1 cellular context compared by ENCODE assay signal in the genomic region with DNA sequence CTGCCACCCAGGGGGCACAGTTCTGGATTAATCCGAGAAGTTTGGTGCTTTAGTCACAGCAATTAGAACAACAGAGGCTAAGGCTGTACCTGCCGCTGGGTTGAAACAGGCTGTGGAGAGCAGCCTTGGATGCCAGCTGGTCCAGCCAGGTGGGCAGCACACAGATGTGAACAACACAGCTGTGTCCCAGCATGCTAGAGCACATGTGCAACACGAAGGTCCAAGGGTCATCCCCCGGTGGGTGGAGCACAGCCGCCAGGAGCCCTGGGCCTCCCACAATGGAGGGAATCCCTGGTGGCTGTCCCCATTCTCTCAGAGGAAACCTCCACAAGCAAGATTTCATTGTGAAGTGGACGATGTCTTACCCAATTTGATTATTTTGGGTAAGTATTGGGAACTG.
TF ChIP-seq lines count a peak whose summit lies in the region.

No MANE protein-coding gene starts in this region.

TF ChIP-seq in HepG2, 621 proteins besides CTCF, POLR2A, EP300 and RAD21 (continued from another document and continues in another):
- TF ChIP-seq ZNF136 (CRISPR knock-in tag; IDR thresholded peaks at IDR 0.05; ENCODE audit: low read depth) (no peak), ZNF674 (CRISPR knock-in tag; IDR thresholded peaks at IDR 0.05; ENCODE audit: low read depth) (no peak), MEIS1 (CRISPR knock-in tag; IDR thresholded peaks at IDR 0.05; ENCODE audit: borderline replicate concordance) (no peak), TFAP4 (IDR thresholded peaks at IDR 0.05; ENCODE audit: borderline replicate concordance, low read depth) (peak; percentile 56; the same call in 1 of the 2 replicates), ZNF768 (CRISPR knock-in tag; IDR thresholded peaks at IDR 0.05) (peak; percentile 37; the same call in 1 of the 2 replicates), IRX3 (CRISPR knock-in tag; IDR thresholded peaks at IDR 0.05; ENCODE audit: borderline replicate concordance, low read depth) (no peak), NKX3-1 (CRISPR knock-in tag; IDR thresholded peaks at IDR 0.05) (no peak), ZBTB42 (CRISPR knock-in tag; IDR thresholded peaks at IDR 0.05) (no peak), ATAD3A (CRISPR knock-in tag; IDR thresholded peaks at IDR 0.05) (no peak), XBP1 (CRISPR knock-in tag; IDR thresholded peaks at IDR 0.05) (no peak), GTF3A (CRISPR knock-in tag; conservative IDR thresholded peaks at IDR 0.05) (no peak), GATA4 (IDR thresholded peaks at IDR 0.05; ENCODE audit: borderline replicate concordance, low read depth) (no peak), NR1H2 (CRISPR knock-in tag; IDR thresholded peaks at IDR 0.05; ENCODE audit: borderline replicate concordance, low read depth) (no peak), NPAS2 (CRISPR knock-in tag; IDR thresholded peaks at IDR 0.05; ENCODE audit: borderline replicate concordance) (no peak), ZNF841 (CRISPR knock-in tag; IDR thresholded peaks at IDR 0.05; ENCODE audit: borderline replicate concordance) (no peak), ZFX (CRISPR knock-in tag; IDR thresholded peaks at IDR 0.05; ENCODE audit: low read depth) (no peak), ZNF430 (CRISPR knock-in tag; IDR thresholded peaks at IDR 0.05) (no peak), HNF4A (CRISPR knock-in tag; IDR thresholded peaks at IDR 0.05) (peak; percentile 81), ZNF18 (CRISPR knock-in tag; IDR thresholded peaks at IDR 0.05; ENCODE audit: insufficient replicate concordance) (no peak), POLR2AphosphoS2 (IDR thresholded peaks at IDR 0.05; ENCODE audit: low read depth, low read length) (no peak), ZNF337 (CRISPR knock-in tag; IDR thresholded peaks at IDR 0.05; ENCODE audit: borderline replicate concordance, low read depth) (no peak), ONECUT2 (CRISPR knock-in tag; IDR thresholded peaks at IDR 0.05) (no peak), ZNF274 (CRISPR knock-in tag; IDR thresholded peaks at IDR 0.05) (no peak), ZNF280B (CRISPR knock-in tag; IDR thresholded peaks at IDR 0.05; ENCODE audit: borderline replicate concordance) (0 out of 2 replicates have a peak, but pooled peaks have one; percentile 25), ZNF3 (CRISPR knock-in tag; IDR thresholded peaks at IDR 0.05) (no peak), DMAP1 (CRISPR knock-in tag; IDR thresholded peaks at IDR 0.05) (no peak), ZKSCAN1 (IDR thresholded peaks at IDR 0.05; ENCODE audit: low read length) (no peak), ZNF121 (CRISPR knock-in tag; IDR thresholded peaks at IDR 0.05) (no peak), MNT (IDR thresholded peaks at IDR 0.05) (no peak), SNAPC2 (CRISPR knock-in tag; IDR thresholded peaks at IDR 0.05) (no peak), FOXO1 (CRISPR knock-in tag; IDR thresholded peaks at IDR 0.05) (no peak), FOXK2 (IDR thresholded peaks at IDR 0.05) (no peak), HNF4G (IDR thresholded peaks at IDR 0.05; ENCODE audit: borderline replicate concordance, low read depth, low read length) (peak; percentile 44; the same call in 1 of the 2 replicates), HNF4G (CRISPR knock-in tag; IDR thresholded peaks at IDR 0.05; ENCODE audit: borderline replicate concordance, low read depth) (no peak), ZNF75D (CRISPR knock-in tag; IDR thresholded peaks at IDR 0.05; ENCODE audit: borderline replicate concordance) (no peak), ZNF704 (CRISPR knock-in tag; IDR thresholded peaks at IDR 0.05; ENCODE audit: borderline replicate concordance) (no peak), NR2F2 (IDR thresholded peaks at IDR 0.05; ENCODE audit: borderline replicate concordance, low read depth) (no peak), NFRKB (IDR thresholded peaks at IDR 0.05) (no peak), ZNF383 (CRISPR knock-in tag; IDR thresholded peaks at IDR 0.05; ENCODE audit: borderline replicate concordance) (no peak), PBX3 (CRISPR knock-in tag; IDR thresholded peaks at IDR 0.05; ENCODE audit: borderline replicate concordance) (no peak), ZNF720 (CRISPR knock-in tag; IDR thresholded peaks at IDR 0.05) (no peak), ZNF253 (CRISPR knock-in tag; IDR thresholded peaks at IDR 0.05; ENCODE audit: borderline replicate concordance) (no peak), IKZF5 (CRISPR knock-in tag; IDR thresholded peaks at IDR 0.05) (no peak), RARA (CRISPR knock-in tag; IDR thresholded peaks at IDR 0.05) (no peak), CBX1 (IDR thresholded peaks at IDR 0.05; ENCODE audit: low read depth) (no peak), NFKBIZ (CRISPR knock-in tag; IDR thresholded peaks at IDR 0.05) (no peak), PAWR (CRISPR knock-in tag; IDR thresholded peaks at IDR 0.05; ENCODE audit: borderline replicate concordance) (no peak), ARNTL (CRISPR knock-in tag; IDR thresholded peaks at IDR 0.05) (no peak), ZNF672 (CRISPR knock-in tag; IDR thresholded peaks at IDR 0.05) (no peak), ISL2 (CRISPR knock-in tag; IDR thresholded peaks at IDR 0.05) (no peak), ZNF652 (CRISPR knock-in tag; IDR thresholded peaks at IDR 0.05; ENCODE audit: borderline replicate concordance, low read depth) (no peak), REL (CRISPR knock-in tag; conservative IDR thresholded peaks at IDR 0.05) (no peak), HOXA5 (CRISPR knock-in tag; IDR thresholded peaks at IDR 0.05) (no peak), THYN1 (CRISPR knock-in tag; IDR thresholded peaks at IDR 0.05; ENCODE audit: borderline replicate concordance, low read depth) (no peak), TARDBP (CRISPR knock-in tag; IDR thresholded peaks at IDR 0.05) (no peak), KDM5B (CRISPR knock-in tag; IDR thresholded peaks at IDR 0.05; ENCODE audit: borderline replicate concordance) (no peak), SP2 (CRISPR knock-in tag; IDR thresholded peaks at IDR 0.05) (no peak)
- TF ChIP-seq, protein P1, sequence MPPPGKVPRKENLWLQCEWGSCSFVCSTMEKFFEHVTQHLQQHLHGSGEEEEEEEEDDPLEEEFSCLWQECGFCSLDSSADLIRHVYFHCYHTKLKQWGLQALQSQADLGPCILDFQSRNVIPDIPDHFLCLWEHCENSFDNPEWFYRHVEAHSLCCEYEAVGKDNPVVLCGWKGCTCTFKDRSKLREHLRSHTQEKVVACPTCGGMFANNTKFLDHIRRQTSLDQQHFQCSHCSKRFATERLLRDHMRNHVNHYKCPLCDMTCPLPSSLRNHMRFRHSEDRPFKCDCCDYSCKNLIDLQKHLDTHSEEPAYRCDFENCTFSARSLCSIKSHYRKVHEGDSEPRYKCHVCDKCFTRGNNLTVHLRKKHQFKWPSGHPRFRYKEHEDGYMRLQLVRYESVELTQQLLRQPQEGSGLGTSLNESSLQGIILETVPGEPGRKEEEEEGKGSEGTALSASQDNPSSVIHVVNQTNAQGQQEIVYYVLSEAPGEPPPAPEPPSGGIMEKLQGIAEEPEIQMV (CRISPR knock-in tag; IDR thresholded peaks at IDR 0.05; ENCODE audit: low read depth): no peak
- TF ChIP-seq, protein P2, sequence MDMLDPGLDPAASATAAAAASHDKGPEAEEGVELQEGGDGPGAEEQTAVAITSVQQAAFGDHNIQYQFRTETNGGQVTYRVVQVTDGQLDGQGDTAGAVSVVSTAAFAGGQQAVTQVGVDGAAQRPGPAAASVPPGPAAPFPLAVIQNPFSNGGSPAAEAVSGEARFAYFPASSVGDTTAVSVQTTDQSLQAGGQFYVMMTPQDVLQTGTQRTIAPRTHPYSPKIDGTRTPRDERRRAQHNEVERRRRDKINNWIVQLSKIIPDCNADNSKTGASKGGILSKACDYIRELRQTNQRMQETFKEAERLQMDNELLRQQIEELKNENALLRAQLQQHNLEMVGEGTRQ (IDR thresholded peaks at IDR 0.05; ENCODE audit: low read depth, low read length): no peak
- TF ChIP-seq, protein P2 (CRISPR knock-in tag; IDR thresholded peaks at IDR 0.05; ENCODE audit: borderline replicate concordance): no peak
- TF ChIP-seq, protein P3, sequence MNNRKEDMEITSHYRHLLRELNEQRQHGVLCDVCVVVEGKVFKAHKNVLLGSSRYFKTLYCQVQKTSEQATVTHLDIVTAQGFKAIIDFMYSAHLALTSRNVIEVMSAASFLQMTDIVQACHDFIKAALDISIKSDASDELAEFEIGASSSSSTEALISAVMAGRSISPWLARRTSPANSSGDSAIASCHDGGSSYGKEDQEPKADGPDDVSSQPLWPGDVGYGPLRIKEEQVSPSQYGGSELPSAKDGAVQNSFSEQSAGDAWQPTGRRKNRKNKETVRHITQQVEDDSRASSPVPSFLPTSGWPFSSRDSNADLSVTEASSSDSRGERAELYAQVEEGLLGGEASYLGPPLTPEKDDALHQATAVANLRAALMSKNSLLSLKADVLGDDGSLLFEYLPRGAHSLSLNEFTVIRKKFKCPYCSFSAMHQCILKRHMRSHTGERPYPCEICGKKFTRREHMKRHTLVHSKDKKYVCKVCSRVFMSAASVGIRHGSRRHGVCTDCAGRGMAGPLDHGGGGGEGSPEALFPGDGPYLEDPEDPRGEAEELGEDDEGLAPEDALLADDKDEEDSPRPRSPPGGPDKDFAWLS (CRISPR knock-in tag; IDR thresholded peaks at IDR 0.05; ENCODE audit: borderline replicate concordance): no peak
